23 cellular contexts compared by ENCODE assay signal in genomic region chr10:59719374-59719773, GRCh38. TPM values are rescaled to one million over a fixed set of nuclear protein-coding genes. Genes with fewer than 3 reads are reported as not detected.
DNase-seq lines count a peak whose midpoint lies in the region; ATAC-seq and TF ChIP-seq lines count a peak whose summit lies in the region.
"Had no signal": no experiment of that assay in that cellular context is flagged by ENCODE, and none has a peak within 500 bp of the region (broad histone marks: within the 10 kb centered on the region; RNA-seq: fewer than 3 reads in every experiment).

No MANE protein-coding gene starts in this region.

- no peak overlapping the region for H3K4me3 Mint-ChIP-seq in chondrocyte (ENCODE audit: unreplicated experiment)
- H3K4me3 Mint-ChIP-seq in progenitor cell of endocrine pancreas (ENCODE audit: low read depth): no peak overlapping the region
- H3K4me3 Mint-ChIP-seq: CD8-positive, alpha-beta T cell; naive thymus-derived CD4-positive, alpha-beta T cell had no signal

- intact Hi-C loops in left lung (cut with DNase I) (no loop called here), stomach (cut with DNase I; ENCODE audit: low total_unique reads) (no loop called here)

- TF ChIP-seq CTCF in MM.1S (IDR thresholded peaks at IDR 0.05; ENCODE audit: low read length) (peak; percentile 14; the same call in 1 of the 2 replicates), chondrocyte (IDR thresholded peaks at IDR 0.05) (peak; percentile 40), progenitor cell of endocrine pancreas (IDR thresholded peaks at IDR 0.05; ENCODE audit: unreplicated experiment) (peak; percentile 38), left lung (IDR thresholded peaks at IDR 0.05) (no peak), stomach (IDR thresholded peaks at IDR 0.05) (no peak)

- H3K9ac ChIP-seq in MM.1S (ENCODE audit: low read length): no peak overlapping the region

- H3K4me1 Mint-ChIP-seq in chondrocyte (ENCODE audit: low read depth) (no peaks in the 10 kb centered on the region), progenitor cell of endocrine pancreas (ENCODE audit: low read depth) (no peaks in the 10 kb centered on the region)
- H3K4me1 Mint-ChIP-seq: naive thymus-derived CD4-positive, alpha-beta T cell had no signal

- H3K27ac ChIP-seq in MM.1S (ENCODE audit: low read length) (no peak overlapping the region), left lung (no peak overlapping the region), stomach (no peak overlapping the region)

- WGBS in stomach, 5 donors: 62 to 76% (median 71%) methylated on average over 2 of the region's 2 CpGs

- H3F3A ChIP-seq in MM.1S (ENCODE audit: insufficient read depth, low read length): no peaks in the 10 kb centered on the region

- DNase-seq in ELR (ENCODE audit: low read depth): peak; percentile 3
- no peak for DNase-seq in MM.1S
- no peak for DNase-seq in chondrocyte (ENCODE audit: low spot score)
- no peak for DNase-seq in progenitor cell of endocrine pancreas (ENCODE audit: low spot score, unreplicated experiment)
- DNase-seq in NCI-H774 (lab: John Stamatoyannopoulos, UW): no peak
- DNase-seq in left lung: no peak
- no peak for DNase-seq in stomach
- DNase-seq: activated CD8-positive, alpha-beta memory T cell treated with anti-CD3 and anti-CD28 coated beads for 24 hours; CD8-positive, alpha-beta T cell; cortex of kidney; DMS79 treated with DMSO at 0.1 percent for 48 hours; mesenchymal stem cell; naive thymus-derived CD4-positive, alpha-beta T cell; NCI-H1436; NCI-H2171 treated with DMSO at 0.1 percent for 48 hours; stimulated activated CD4-positive, alpha-beta T cell treated with anti-CD3 and anti-CD28 coated beads, Interleukin-4, amount 100 ng/mL, for 24 hours; T-helper 9 cell had no signal

- H3K27ac Mint-ChIP-seq in chondrocyte (ENCODE audit: unreplicated experiment): no peak overlapping the region
- no peak overlapping the region for H3K27ac Mint-ChIP-seq in progenitor cell of endocrine pancreas
- H3K27ac Mint-ChIP-seq: CD8-positive, alpha-beta T cell; naive thymus-derived CD4-positive, alpha-beta T cell had no signal

- H3K4me1 ChIP-seq in MM.1S (ENCODE audit: low read length) (no peaks in the 10 kb centered on the region), left lung (no peaks in the 10 kb centered on the region), stomach (no peaks in the 10 kb centered on the region)

- peaks cover 8% of the 10 kb centered on the region for H3K9me3 Mint-ChIP-seq in chondrocyte (ENCODE audit: low read depth)
- H3K9me3 Mint-ChIP-seq in progenitor cell of endocrine pancreas (ENCODE audit: low read depth): peaks cover 10% of the 10 kb centered on the region
- H3K9me3 Mint-ChIP-seq: CD8-positive, alpha-beta T cell had no signal

- TF ChIP-seq POLR2A in GM18505 (IDR thresholded peaks at IDR 0.05; ENCODE audit: borderline replicate concordance, extremely low read depth, insufficient read depth, insufficient read length): no peak
- TF ChIP-seq POLR2A in stomach (IDR thresholded peaks at IDR 0.05): no peak

- H3K27me3 ChIP-seq in MM.1S (replicated peaks; ENCODE audit: insufficient read depth, low read length) (no peaks in the 10 kb centered on the region), left lung (no peaks in the 10 kb centered on the region), stomach (peaks cover 0 to 3% (median 0%) of the 10 kb centered on the region in 3 donors)

- H3K4me3 ChIP-seq in MM.1S (ENCODE audit: low read length) (no peak overlapping the region), left lung (no peak overlapping the region), stomach (no peak overlapping the region)

- no peak overlapping the region for H3K4me2 ChIP-seq in MM.1S (ENCODE audit: low read depth, low read length)

- no peaks in the 10 kb centered on the region for H3K79me2 ChIP-seq in MM.1S (ENCODE audit: low read length)

- H3K27me3 Mint-ChIP-seq in chondrocyte (ENCODE audit: low read depth) (peaks cover 14% of the 10 kb centered on the region), progenitor cell of endocrine pancreas (no peaks in the 10 kb centered on the region)

- ATAC-seq in GM18505 (IDR thresholded peaks at IDR 0.05; ENCODE audit: unreplicated experiment) (no peak), left lung (no peak)
- ATAC-seq: activated CD4-positive, CD25-positive, alpha-beta regulatory T cell treated with anti-CD3 and anti-CD28 coated beads, Interleukin-2, amount 50 U/mL, for 24 hours; CD8-positive, alpha-beta T cell; naive thymus-derived CD4-positive, alpha-beta T cell had no signal

- no peaks in the 10 kb centered on the region for H3K9me2 ChIP-seq in MM.1S (replicated peaks; ENCODE audit: insufficient read depth, low read length)

- H2AFZ ChIP-seq in MM.1S (ENCODE audit: low read length): no peak overlapping the region

- no peaks in the 10 kb centered on the region for H3K9me3 ChIP-seq in MM.1S (replicated peaks; ENCODE audit: insufficient read depth, low read length)
- H3K9me3 ChIP-seq in left lung: peaks cover 0 to 2% of the 10 kb centered on the region in 2 donors
- peaks cover 0 to 7% (median 3%) of the 10 kb centered on the region in 4 donors for H3K9me3 ChIP-seq in stomach

- H3K36me3 Mint-ChIP-seq in chondrocyte (ENCODE audit: low read depth) (peaks cover 1% of the 10 kb centered on the region), progenitor cell of endocrine pancreas (ENCODE audit: insufficient read depth) (no peaks in the 10 kb centered on the region)
- H3K36me3 Mint-ChIP-seq: CD8-positive, alpha-beta T cell; naive thymus-derived CD4-positive, alpha-beta T cell had no signal

- H4K20me1 ChIP-seq in MM.1S (ENCODE audit: insufficient read depth, low read length): no peaks in the 10 kb centered on the region

- no peak for TF ChIP-seq EP300 in stomach (IDR thresholded peaks at IDR 0.05)

- H3K36me3 ChIP-seq in MM.1S (replicated peaks; ENCODE audit: insufficient read depth, low read length): no peaks in the 10 kb centered on the region
- no peaks in the 10 kb centered on the region for H3K36me3 ChIP-seq in left lung
- no peaks in the 10 kb centered on the region for H3K36me3 ChIP-seq in stomach

RNA-seq across cellular contexts. Expression of gene SLC16A9, which starts 9.7 kb away (rescaled TPM):
- total RNA-seq in chondrocyte: 1.00 to 1.5 TPM (median 1.2 TPM) in 3 replicates
- 11.6 and 13.7 TPM in 2 replicates for total RNA-seq in progenitor cell of endocrine pancreas
- total RNA-seq in left lung: 1 to 10 TPM; 1.5 to 2.0 TPM
- total RNA-seq in stomach: 10 to 100 TPM in 1 of 5 donors, 1 to 10 TPM in 1, under 1 TPM in 3; 0.43 to 17.1 (median 0.58) TPM
- 1 to 10 TPM in 2 of 3 donors, under 1 TPM in 1; 0.06 to 2.9 (median 1.2) TPM for polyA plus RNA-seq in stomach
- total RNA-seq: CD8-positive, alpha-beta T cell; endothelial cell of umbilical vein had no signal
- polyA plus RNA-seq: naive thymus-derived CD4-positive, alpha-beta T cell had no signal

RNA-seq across cellular contexts. Expression of gene MRLN, which starts 33.9 kb away (rescaled TPM):
- total RNA-seq in chondrocyte (not detected in 3 replicates), progenitor cell of endocrine pancreas (not detected in 2 replicates), left lung (not detected), stomach (not detected)
- 1 to 10 TPM in 1 of 3 donors, not detected in 2; 5.0 TPM for polyA plus RNA-seq in stomach
- total RNA-seq: CD8-positive, alpha-beta T cell; endothelial cell of umbilical vein; frontal cortex; LHCN-M2; naive thymus-derived CD4-positive, alpha-beta T cell; subcutaneous adipose tissue had no signal
- polyA plus RNA-seq: endothelial cell of umbilical vein; naive thymus-derived CD4-positive, alpha-beta T cell had no signal

Comparison
In these comparisons a context has a peak if more than half of its experiments do, and no peak if none do; other contexts are left out.
1. CTCF ChIP-seq: peak in MM.1S (single experiment), chondrocyte (single experiment) and progenitor cell of endocrine pancreas (single experiment); none in left lung (0 of 2) and stomach (0 of 7).